Comparison of ENCODE assay signal across 14 cellular contexts in genomic region chr11:19727246-19727645, GRCh38. TPM values are rescaled to one million over a fixed set of nuclear protein-coding genes. Genes with fewer than 3 reads are reported as not detected.
A peak's percentile ranks its signal among the peaks of the same experiment; 100 is the strongest.
DNase-seq lines count a peak whose midpoint lies in the region; ATAC-seq, FAIRE-seq and TF ChIP-seq lines count a peak whose summit lies in the region.
"Had no signal": no experiment of that assay in that cellular context is flagged by ENCODE, and none has a peak within 500 bp of the region (broad histone marks: within the 10 kb centered on the region; RNA-seq: fewer than 3 reads in every experiment).

No MANE protein-coding gene starts in this region.

- no peak for FAIRE-seq in K562 (lab: Jason Lieb, UNC)

- H3K9me3 ChIP-seq in HEK293 (ENCODE audit: control insufficient read depth, insufficient read depth, low read depth, low read length) (no peaks in the 10 kb centered on the region), K562 (replicated peaks; ENCODE audit: control insufficient read depth, insufficient read depth, low read depth, low read length) (no peaks in the 10 kb centered on the region), left lung (no peaks in the 10 kb centered on the region)

- H4K20me1 ChIP-seq in K562 (replicated peaks; ENCODE audit: control insufficient read depth, insufficient read depth, low read length) = peaks cover 4% of the 10 kb centered on the region; the same call in 1 of the 2 replicates

- H3K36me3 ChIP-seq in HEK293 (ENCODE audit: control insufficient read depth in 2 of 2, insufficient read depth in 1 of 2, low read length in 2 of 2) (no peaks in the 10 kb centered on the region), K562 (ENCODE audit: control insufficient read depth, insufficient read depth, low read length) (no peaks in the 10 kb centered on the region), left lung (no peaks in the 10 kb centered on the region)

- H2AFZ ChIP-seq in K562 (ENCODE audit: low read depth, low read length) = no peak overlapping the region

- H3K4me1 ChIP-seq in HEK293 (ENCODE audit: control insufficient read depth, insufficient read depth, low read length) (no peaks in the 10 kb centered on the region), K562 (replicated peaks in 1 of 2; ENCODE audit: control insufficient read depth in 2 of 2, insufficient read depth in 2 of 2, low read length in 2 of 2) (no peaks in the 10 kb centered on the region), left lung (peaks cover 6 to 10% of the 10 kb centered on the region in 2 donors)

- TF ChIP-seq CTCF in HEK293 (tag by site-specific recombination; IDR thresholded peaks at IDR 0.05) (no peak), K562 (IDR thresholded peaks at IDR 0.05 in 2 of 3, conservative IDR thresholded peaks at IDR 0.05 in 1 of 3; ENCODE audit: insufficient read depth in 2 of 3, low read depth in 1 of 3, low read length in 3 of 3) (no peak), left lung (IDR thresholded peaks at IDR 0.05) (no peak)

- peaks cover 19 to 32% (median 30%) of the 10 kb centered on the region in 3 donors for H3K4me1 Mint-ChIP-seq in T-cell
- H3K4me1 Mint-ChIP-seq in immature natural killer cell = peaks cover 27 to 31% of the 10 kb centered on the region in 2 donors
- H3K4me1 Mint-ChIP-seq: CD14-positive monocyte had no signal

- CTCF ChIA-PET in HEK293 (lab: Yijun Ruan, JAX) = interaction anchor here (0.7 to 1.5 kb wide), 2 partner anchors 12 to 164 kb away, joined by 3 to 5 read pairs; no protein-coding TSS in a partner anchor
- CTCF ChIA-PET in K562 (lab: Yijun Ruan, JAX; ENCODE audit: low intra/inter-chr PET ratio) = no interaction called here
- CTCF ChIA-PET in T-cell (lab: Charles Lee) = no interaction called here

- no peaks in the 10 kb centered on the region for H3K36me3 Mint-ChIP-seq in T-cell
- no peaks in the 10 kb centered on the region for H3K36me3 Mint-ChIP-seq in immature natural killer cell
- H3K36me3 Mint-ChIP-seq: CD14-positive monocyte had no signal

- in situ Hi-C loops in K562 (cut with MboI) = no loop called here

- no peak overlapping the region for H3K4me2 ChIP-seq in K562 (ENCODE audit: insufficient read depth, low read length)

- ATAC-seq in K562 = peak; percentile 44; the same call in 2 of the 3 replicates
- ATAC-seq in left lung = peak; percentile 8
- no peak for ATAC-seq in T-cell (replicated peaks in 1 of 4)
- no peak for ATAC-seq in HG02623 (IDR thresholded peaks at IDR 0.05; ENCODE audit: unreplicated experiment)
- ATAC-seq: activated CD4-positive, CD25-positive, alpha-beta regulatory T cell treated with anti-CD3 and anti-CD28 coated beads, Interleukin-2, amount 50 U/mL, for 24 hours; left lobe of liver; Panc1 had no signal

- no peak overlapping the region for H3K9ac ChIP-seq in K562 (ENCODE audit: insufficient read depth in 1 of 2, low read depth in 2 of 2, low read length in 2 of 2)

- H3K27me3 ChIP-seq in K562 (ENCODE audit: control insufficient read depth in 2 of 2, insufficient read depth in 2 of 2, low read length in 2 of 2) (no peaks in the 10 kb centered on the region; a peak in 2 of 5 replicates), left lung (no peaks in the 10 kb centered on the region)

- H3K79me2 ChIP-seq in K562 (ENCODE audit: control insufficient read depth, insufficient read depth, low read length) = no peaks in the 10 kb centered on the region

- TF ChIP-seq EP300 in K562 (IDR thresholded peaks at IDR 0.05; ENCODE audit: low read length) = no peak

- TF ChIP-seq RAD21 in K562 (CRISPR knock-in tag; conservative IDR thresholded peaks at IDR 0.05 in 1 of 2, IDR thresholded peaks at IDR 0.05 in 1 of 2) = no peak

- H3K9me1 ChIP-seq in K562 (ENCODE audit: control insufficient read depth, insufficient read depth, low read length) = no peaks in the 10 kb centered on the region

- TF ChIP-seq POLR2A in K562 (conservative IDR thresholded peaks at IDR 0.05) = no peak

- POLR2A ChIA-PET in HEK293 (lab: Yijun Ruan, JAX) = interaction anchor here (0.6 kb wide), 1 partner anchor 879 kb away, joined by 3 read pairs; no protein-coding TSS in a partner anchor
- POLR2A ChIA-PET in K562 (lab: Yijun Ruan, JAX) = interaction anchor here (0.8 to 1.2 kb wide), 2 partner anchors 12 to 16 kb away, joined by 3 read pairs; no protein-coding TSS in a partner anchor
- POLR2A ChIA-PET in T-cell (lab: Charles Lee) = no interaction called here

- H3K9me3 Mint-ChIP-seq in T-cell (no peaks in the 10 kb centered on the region), immature natural killer cell (no peaks in the 10 kb centered on the region)

- WGBS in K562 (ENCODE audit: insufficient coverage, low coverage, missing lambda C conversion rate) = 8% methylated on average over 1 of the region's 1 CpG

- H3K27me3 Mint-ChIP-seq in T-cell (peaks cover 0 to 3% of the 10 kb centered on the region in 2 donors), immature natural killer cell (ENCODE audit: low read depth in 3 of 3) (peaks cover 0 to 6% (median 3%) of the 10 kb centered on the region in 3 donors)

- peak; percentile 12 for DNase-seq in AG08396 (ENCODE audit: low spot score)
- no peak for DNase-seq in K562 (ENCODE audit: extremely low read depth in 1 of 4, low spot score in 3 of 4)
- no peak for DNase-seq in left lung
- no peak for DNase-seq in T-cell
- DNase-seq in immature natural killer cell = no peak
- DNase-seq in NCI-H2029 treated with DMSO at 0.1 percent for 48 hours (lab: John Stamatoyannopoulos, UW) = no peak
- DNase-seq: activated naive CD4-positive, alpha-beta T cell treated with anti-CD3 and anti-CD28 coated beads, Interleukin-2, amount 50 U/mL, for 16 hours; Karpas-422 had no signal

- H3K27ac Mint-ChIP-seq in T-cell = no peak overlapping the region
- H3K27ac Mint-ChIP-seq in immature natural killer cell = no peak overlapping the region
- H3K27ac Mint-ChIP-seq: CD14-positive monocyte had no signal

- H3K4me3 ChIP-seq in HEK293 (ENCODE audit: low read depth, low read length) (no peak overlapping the region), K562 (no peak overlapping the region), left lung (no peak overlapping the region)

- intact Hi-C loops in K562 (cut with micrococcal nuclease) = no loop called here
- intact Hi-C loops in left lung (cut with DNase I) = no loop called here

- H3K27ac ChIP-seq in HEK293 (ENCODE audit: extremely low read depth, low read depth, low read length) (no peak overlapping the region), K562 (ENCODE audit: extremely low read depth, low read depth, low read length) (no peak overlapping the region), left lung (no peak overlapping the region)

- BruUV-seq in K562 (replicated peaks; lab: Mats Ljungman, UMichigan) = no TSS peak

- H3K4me3 Mint-ChIP-seq in T-cell = no peak overlapping the region
- H3K4me3 Mint-ChIP-seq in immature natural killer cell = no peak overlapping the region
- H3K4me3 Mint-ChIP-seq: CD14-positive monocyte had no signal

TF ChIP-seq in HEK293, 187 proteins besides CTCF, POLR2A, EP300 and RAD21 (continues in another document):
- TF ChIP-seq ZNF76 (tag by site-specific recombination; IDR thresholded peaks at IDR 0.05; ENCODE audit: borderline replicate concordance, low read depth) (0 out of 2 replicates have a peak, but pooled peaks have one; percentile 18), ZFHX2 (tag by site-specific recombination; conservative IDR thresholded peaks at IDR 0.05) (peak; percentile 77), EGR2 (tag by site-specific recombination; IDR thresholded peaks at IDR 0.05; ENCODE audit: low read depth) (peak; percentile 61)

TF ChIP-seq in K562, 482 proteins besides CTCF, POLR2A, EP300 and RAD21 (continues in another document):
- no peak for TF ChIP-seq POLR2B (IDR thresholded peaks at IDR 0.05; ENCODE audit: low read depth, partially characterized antibody)
- TF ChIP-seq CEBPG (CRISPR knock-in tag; IDR thresholded peaks at IDR 0.05) = no peak
- TF ChIP-seq CEBPG (tag; conservative IDR thresholded peaks at IDR 0.05 in 1 of 2, IDR thresholded peaks at IDR 0.05 in 1 of 2) = peak; percentile 49 to 81
- no peak for TF ChIP-seq PCBP2 (IDR thresholded peaks at IDR 0.05; ENCODE audit: low read depth, low read length, poor library complexity, severe bottlenecking)
- TF ChIP-seq, protein P1, sequence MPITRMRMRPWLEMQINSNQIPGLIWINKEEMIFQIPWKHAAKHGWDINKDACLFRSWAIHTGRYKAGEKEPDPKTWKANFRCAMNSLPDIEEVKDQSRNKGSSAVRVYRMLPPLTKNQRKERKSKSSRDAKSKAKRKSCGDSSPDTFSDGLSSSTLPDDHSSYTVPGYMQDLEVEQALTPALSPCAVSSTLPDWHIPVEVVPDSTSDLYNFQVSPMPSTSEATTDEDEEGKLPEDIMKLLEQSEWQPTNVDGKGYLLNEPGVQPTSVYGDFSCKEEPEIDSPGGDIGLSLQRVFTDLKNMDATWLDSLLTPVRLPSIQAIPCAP (CRISPR knock-in tag; IDR thresholded peaks at IDR 0.05; ENCODE audit: borderline replicate concordance) = no peak
- no peak for TF ChIP-seq ZKSCAN8 (CRISPR knock-in tag; IDR thresholded peaks at IDR 0.05)

RNA-seq across cellular contexts. Expression of gene NAV2, which starts 14.6 kb away (rescaled TPM):
- total RNA-seq in K562 (2011; cell fraction: chromatin; rRNA removed; ENCODE audit: low replicate concordance) = 0.58 and 1.4 TPM in 2 replicates
- 0.17 and 1.1 TPM in 2 replicates for total RNA-seq in K562 (2011; cell fraction: nucleolus; rRNA removed)
- total RNA-seq in K562 (2011; cell fraction: nucleoplasm; rRNA removed) = 0.37 and 1.6 TPM in 2 replicates
- total RNA-seq in K562 (2014; rRNA removed) (0.05 TPM in 1 of 2 replicates, not detected in the other), K562 (2014; rRNA removed; fragmentation: Illumina TruSeq; extraction: Trizol) (under 0.01 and 0.04 TPM in 2 replicates), K562 (2015; rRNA removed; fragmentation: Illumina TruSeq; extraction: Trizol) (0.04 TPM in 2 replicates), K562 (2021) (0.25 and 0.35 TPM in 2 replicates), left lung (10 to 100 TPM; 42.9 to 59.9 TPM), T-cell (1 to 10 TPM in 4 of 5 donors, under 1 TPM in 1; 0.55 to 3.0 (median 1.8) TPM)
- polyA plus RNA-seq in K562 (2011; rRNA removed) (0.07 and 0.41 TPM in 2 replicates), K562 (2014; fragmentation: Illumina TruSeq; extraction: Trizol) (0.07 and 0.15 TPM in 2 replicates), K562 (2014; fragmentation: Nextera tagmentation; extraction: Ambion mirVana) (under 1 TPM; 0.03 to 0.06 TPM), K562 (2014; rRNA removed) (0.05 and 0.08 TPM in 2 replicates), immature natural killer cell (under 1 TPM in 1 of 3 donors, not detected in 2; 0.66 TPM)
- polyA plus RNA-seq in K562 (2011; cell fraction: cytosol; rRNA removed) = 0.07 and 0.25 TPM in 2 replicates
- polyA plus RNA-seq in K562 (2011; cell fraction: nucleus; rRNA removed) = 0.47 and 0.86 TPM in 2 replicates
- 0.35 and 0.47 TPM in 2 replicates for polyA plus RNA-seq in K562 (2012)
- 0.18 and 0.96 TPM in 2 replicates for polyA minus RNA-seq in K562 (2011; rRNA and poly(A)+ RNA removed)
- polyA minus RNA-seq in K562 (2011; cell fraction: cytosol; rRNA and poly(A)+ RNA removed) = 1.5 TPM in 1 of 2 replicates, not detected in the other
- polyA minus RNA-seq in K562 (2011; cell fraction: nucleus; rRNA and poly(A)+ RNA removed) = 0.67 and 0.78 TPM in 2 replicates
- polyA plus RNA-seq: CD14-positive monocyte had no signal

Comparison
In these comparisons a context has a peak if more than half of its experiments do, and no peak if none do; other contexts are left out.
1. ATAC-seq: peak in K562 (single experiment) and left lung (single experiment); none in T-cell (0 of 4) and HG02623 (single experiment).
2. RNA of gene NAV2, which starts 14.6 kb away (total RNA-seq): 42.9 to 59.9 TPM in left lung; 0.55 to 3.0 TPM in T-cell and under 0.01 to 1.6 TPM in K562; every median in the first group is over 10 times any median in the second.
3. POLR2A ChIA-PET loops: an anchor here in HEK293 (0.6 kb wide) and K562 (0.8 to 1.2 kb wide); none called in T-cell.